In genomic region chr10:66467042-66467441, GRCh38 we compare ENCODE assay signal across 8 cellular contexts.
"Had no signal": no experiment of that assay in that cellular context is flagged by ENCODE, and none has a peak within 500 bp of the region (broad histone marks: within the 10 kb centered on the region; RNA-seq: fewer than 3 reads in every experiment).

No MANE protein-coding gene starts in this region.

- H3K9ac ChIP-seq: GM23248 had no signal

- H2AFZ ChIP-seq: GM23248 had no signal

- DNase-seq: GM23248, GOT3, H9, HFFc6, KBM-7 had no signal

- H3K4me3 ChIP-seq: GM23248 had no signal

- H3K27ac ChIP-seq: GM23248, HL-60 had no signal

- ATAC-seq: HCT116, HepG2 had no signal
